1 cellular context compared by ENCODE assay signal in genomic region chr2:11355194-11356053, GRCh38.
TF ChIP-seq lines count a peak whose summit lies in the region.

No MANE protein-coding gene starts in this region.

TF ChIP-seq in K562, 482 proteins besides CTCF, POLR2A, EP300 and RAD21 (continued from another document):
- no peak for TF ChIP-seq MYBL2 (IDR thresholded peaks at IDR 0.05; ENCODE audit: low read depth)
- no peak for TF ChIP-seq MYBL2 (CRISPR knock-in tag; IDR thresholded peaks at IDR 0.05; ENCODE audit: borderline replicate concordance)
- TF ChIP-seq KDM2B (CRISPR knock-in tag; IDR thresholded peaks at IDR 0.05) = no peak
- TF ChIP-seq, protein P1, sequence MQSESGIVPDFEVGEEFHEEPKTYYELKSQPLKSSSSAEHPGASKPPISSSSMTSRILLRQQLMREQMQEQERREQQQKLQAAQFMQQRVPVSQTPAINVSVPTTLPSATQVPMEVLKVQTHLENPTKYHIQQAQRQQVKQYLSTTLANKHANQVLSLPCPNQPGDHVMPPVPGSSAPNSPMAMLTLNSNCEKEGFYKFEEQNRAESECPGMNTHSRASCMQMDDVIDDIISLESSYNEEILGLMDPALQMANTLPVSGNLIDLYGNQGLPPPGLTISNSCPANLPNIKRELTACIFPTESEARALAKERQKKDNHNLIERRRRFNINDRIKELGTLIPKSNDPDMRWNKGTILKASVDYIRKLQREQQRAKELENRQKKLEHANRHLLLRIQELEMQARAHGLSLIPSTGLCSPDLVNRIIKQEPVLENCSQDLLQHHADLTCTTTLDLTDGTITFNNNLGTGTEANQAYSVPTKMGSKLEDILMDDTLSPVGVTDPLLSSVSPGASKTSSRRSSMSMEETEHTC (IDR thresholded peaks at IDR 0.05) = no peak
- TF ChIP-seq RCOR1 (IDR thresholded peaks at IDR 0.05; ENCODE audit: borderline replicate concordance in 1 of 2, low read depth in 2 of 2, low read length in 2 of 2) = no peak
- no peak for TF ChIP-seq ZNF212 (CRISPR knock-in tag; IDR thresholded peaks at IDR 0.05)
- TF ChIP-seq, protein P2, sequence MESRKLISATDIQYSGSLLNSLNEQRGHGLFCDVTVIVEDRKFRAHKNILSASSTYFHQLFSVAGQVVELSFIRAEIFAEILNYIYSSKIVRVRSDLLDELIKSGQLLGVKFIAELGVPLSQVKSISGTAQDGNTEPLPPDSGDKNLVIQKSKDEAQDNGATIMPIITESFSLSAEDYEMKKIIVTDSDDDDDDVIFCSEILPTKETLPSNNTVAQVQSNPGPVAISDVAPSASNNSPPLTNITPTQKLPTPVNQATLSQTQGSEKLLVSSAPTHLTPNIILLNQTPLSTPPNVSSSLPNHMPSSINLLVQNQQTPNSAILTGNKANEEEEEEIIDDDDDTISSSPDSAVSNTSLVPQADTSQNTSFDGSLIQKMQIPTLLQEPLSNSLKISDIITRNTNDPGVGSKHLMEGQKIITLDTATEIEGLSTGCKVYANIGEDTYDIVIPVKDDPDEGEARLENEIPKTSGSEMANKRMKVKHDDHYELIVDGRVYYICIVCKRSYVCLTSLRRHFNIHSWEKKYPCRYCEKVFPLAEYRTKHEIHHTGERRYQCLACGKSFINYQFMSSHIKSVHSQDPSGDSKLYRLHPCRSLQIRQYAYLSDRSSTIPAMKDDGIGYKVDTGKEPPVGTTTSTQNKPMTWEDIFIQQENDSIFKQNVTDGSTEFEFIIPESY (CRISPR knock-in tag; IDR thresholded peaks at IDR 0.05) = peak; percentile 38; the same call in 1 of the 2 replicates
- TF ChIP-seq, protein P3, sequence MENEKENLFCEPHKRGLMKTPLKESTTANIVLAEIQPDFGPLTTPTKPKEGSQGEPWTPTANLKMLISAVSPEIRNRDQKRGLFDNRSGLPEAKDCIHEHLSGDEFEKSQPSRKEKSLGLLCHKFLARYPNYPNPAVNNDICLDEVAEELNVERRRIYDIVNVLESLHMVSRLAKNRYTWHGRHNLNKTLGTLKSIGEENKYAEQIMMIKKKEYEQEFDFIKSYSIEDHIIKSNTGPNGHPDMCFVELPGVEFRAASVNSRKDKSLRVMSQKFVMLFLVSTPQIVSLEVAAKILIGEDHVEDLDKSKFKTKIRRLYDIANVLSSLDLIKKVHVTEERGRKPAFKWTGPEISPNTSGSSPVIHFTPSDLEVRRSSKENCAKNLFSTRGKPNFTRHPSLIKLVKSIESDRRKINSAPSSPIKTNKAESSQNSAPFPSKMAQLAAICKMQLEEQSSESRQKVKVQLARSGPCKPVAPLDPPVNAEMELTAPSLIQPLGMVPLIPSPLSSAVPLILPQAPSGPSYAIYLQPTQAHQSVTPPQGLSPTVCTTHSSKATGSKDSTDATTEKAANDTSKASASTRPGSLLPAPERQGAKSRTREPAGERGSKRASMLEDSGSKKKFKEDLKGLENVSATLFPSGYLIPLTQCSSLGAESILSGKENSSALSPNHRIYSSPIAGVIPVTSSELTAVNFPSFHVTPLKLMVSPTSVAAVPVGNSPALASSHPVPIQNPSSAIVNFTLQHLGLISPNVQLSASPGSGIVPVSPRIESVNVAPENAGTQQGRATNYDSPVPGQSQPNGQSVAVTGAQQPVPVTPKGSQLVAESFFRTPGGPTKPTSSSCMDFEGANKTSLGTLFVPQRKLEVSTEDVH (IDR thresholded peaks at IDR 0.05; ENCODE audit: low read depth, partially characterized antibody) = no peak
- no peak for TF ChIP-seq XRCC5 (IDR thresholded peaks at IDR 0.05; ENCODE audit: low read depth, low read length)
- no peak for TF ChIP-seq HMG20A (CRISPR knock-in tag; conservative IDR thresholded peaks at IDR 0.05)
- no peak for TF ChIP-seq RBBP5 (IDR thresholded peaks at IDR 0.05; ENCODE audit: borderline replicate concordance, insufficient read depth, low read length, poor library complexity, severe bottlenecking)
